Comparison of ENCODE assay signal across 14 cellular contexts in the genomic region with DNA sequence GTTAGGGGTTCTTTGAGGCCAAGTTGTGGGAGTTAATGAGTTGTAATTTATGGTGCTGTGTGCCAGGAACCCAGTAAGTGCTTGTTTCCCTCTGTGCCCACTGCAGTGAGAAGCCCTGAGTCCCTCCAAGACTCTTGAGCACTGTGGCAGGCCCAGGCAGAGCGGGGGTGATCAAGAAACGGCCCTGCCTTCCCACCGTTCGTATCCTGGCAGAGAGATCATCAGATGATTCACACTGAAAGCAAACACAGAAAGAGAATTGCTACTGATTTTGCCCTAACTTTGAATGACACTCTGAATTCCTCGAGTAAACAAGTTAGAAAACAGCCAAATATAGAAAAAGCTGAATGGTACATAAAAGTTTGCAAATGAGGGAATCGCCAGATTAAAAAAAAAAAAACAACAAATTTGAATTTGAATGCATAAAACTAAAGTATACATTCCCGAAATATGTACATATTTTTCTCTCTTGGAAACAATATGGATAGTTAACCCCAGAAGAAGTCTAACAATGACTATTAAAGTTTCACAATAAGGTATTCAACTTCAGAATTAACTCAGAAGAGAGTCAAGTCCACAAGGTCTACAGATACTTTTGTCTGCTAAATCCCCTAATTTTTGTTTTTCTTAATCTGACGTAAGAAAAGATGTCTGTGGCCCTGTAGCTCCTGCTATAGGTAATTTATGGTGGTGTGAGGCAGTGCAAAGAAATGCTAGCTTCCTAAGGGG.
DNase-seq lines count a peak whose midpoint lies in the region; ATAC-seq and TF ChIP-seq lines count a peak whose summit lies in the region.
"Had no signal": no experiment of that assay in that cellular context is flagged by ENCODE, and none has a peak within 500 bp of the region (broad histone marks: within the 10 kb centered on the region; RNA-seq: fewer than 3 reads in every experiment).

No MANE protein-coding gene starts in this region.

- H3K9me3 Mint-ChIP-seq in activated T-helper 1 cell treated with anti-CD3 and anti-CD28 coated beads, Interleukin-12 subunit alpha, Interleukin-12 subunit beta, Interleukin-2, Interleukin-4 antibody, amounts not matched to agents 30 ng/mL and 10 ng/mL and 1 ng/mL, durations not matched to agents 14 hours and 24 hours and 36 hours = peaks cover 8% of the 10 kb centered on the region
- H3K9me3 Mint-ChIP-seq in progenitor cell of endocrine pancreas (ENCODE audit: low read depth) = peaks cover 11% of the 10 kb centered on the region

- peaks cover 11% of the 10 kb centered on the region for H3K36me3 Mint-ChIP-seq in activated T-helper 1 cell treated with anti-CD3 and anti-CD28 coated beads, Interleukin-12 subunit alpha, Interleukin-12 subunit beta, Interleukin-2, Interleukin-4 antibody, amounts not matched to agents 30 ng/mL and 10 ng/mL and 1 ng/mL, durations not matched to agents 14 hours and 24 hours and 36 hours (ENCODE audit: low read depth)
- peaks cover 34% of the 10 kb centered on the region for H3K36me3 Mint-ChIP-seq in progenitor cell of endocrine pancreas (ENCODE audit: insufficient read depth)

- TF ChIP-seq CTCF in fibroblast of lung (conservative IDR thresholded peaks at IDR 0.05 in 1 of 2, IDR thresholded peaks at IDR 0.05 in 1 of 2; ENCODE audit: low read depth in 1 of 2, low read length in 2 of 2) = no peak
- no peak for TF ChIP-seq CTCF in progenitor cell of endocrine pancreas (IDR thresholded peaks at IDR 0.05; ENCODE audit: unreplicated experiment)

- H3K79me2 ChIP-seq in fibroblast of lung (ENCODE audit: control insufficient read depth, insufficient read depth, low read length) = peaks cover 13% of the 10 kb centered on the region

- H3K27me3 Mint-ChIP-seq in activated T-helper 1 cell treated with anti-CD3 and anti-CD28 coated beads, Interleukin-12 subunit alpha, Interleukin-12 subunit beta, Interleukin-2, Interleukin-4 antibody, amounts not matched to agents 30 ng/mL and 10 ng/mL and 1 ng/mL, durations not matched to agents 14 hours and 24 hours and 36 hours (ENCODE audit: insufficient read depth) = peaks cover 2% of the 10 kb centered on the region
- H3K27me3 Mint-ChIP-seq in progenitor cell of endocrine pancreas = no peaks in the 10 kb centered on the region

- no peaks in the 10 kb centered on the region for H3K9me3 ChIP-seq in fibroblast of lung (ENCODE audit: control insufficient read depth, insufficient read depth, low read depth, low read length)
- H3K9me3 ChIP-seq: tibial nerve had no signal

- peak; percentile 14 for DNase-seq in NCI-H82 (lab: John Stamatoyannopoulos, UW)
- DNase-seq in NCI-H82 treated with DMSO at 0.1 percent for 48 hours (lab: John Stamatoyannopoulos, UW; ENCODE audit: unreplicated experiment) = no peak
- peak; percentile 50 for DNase-seq in ELR (ENCODE audit: low read depth)
- DNase-seq in activated T-helper 1 cell treated with anti-CD3 and anti-CD28 coated beads, Interleukin-12 subunit alpha, Interleukin-12 subunit beta, Interleukin-2, Interleukin-4 antibody, amounts not matched to agents 30 ng/mL and 10 ng/mL and 1 ng/mL, durations not matched to agents 14 hours and 24 hours and 36 hours (ENCODE audit: low spot score) = no peak
- DNase-seq in fibroblast of lung (ENCODE audit: low read depth in 2 of 2) = peak in 1 of 2 donors; percentile 63
- DNase-seq in NCI-H2081 (lab: John Stamatoyannopoulos, UW) = no peak
- DNase-seq in progenitor cell of endocrine pancreas (ENCODE audit: low spot score, unreplicated experiment) = no peak
- DNase-seq: 8988T, left colon, NCI-H2107 had no signal

- no peak overlapping the region for H3K9ac ChIP-seq in fibroblast of lung (ENCODE audit: insufficient read depth, low read length)

- H3K4me1 ChIP-seq in fibroblast of lung (ENCODE audit: control insufficient read depth, extremely low read depth, insufficient read depth, low read length) = peaks cover 5% of the 10 kb centered on the region

- peaks cover 11% of the 10 kb centered on the region for H3K36me3 ChIP-seq in fibroblast of lung (ENCODE audit: control insufficient read depth, insufficient read depth, low read length)

- no peak overlapping the region for H2AFZ ChIP-seq in fibroblast of lung (ENCODE audit: low read length)

- H3K4me1 Mint-ChIP-seq in activated T-helper 1 cell treated with anti-CD3 and anti-CD28 coated beads, Interleukin-12 subunit alpha, Interleukin-12 subunit beta, Interleukin-2, Interleukin-4 antibody, amounts not matched to agents 30 ng/mL and 10 ng/mL and 1 ng/mL, durations not matched to agents 14 hours and 24 hours and 36 hours (ENCODE audit: low read depth) = peaks cover 31% of the 10 kb centered on the region
- peaks cover 7% of the 10 kb centered on the region for H3K4me1 Mint-ChIP-seq in progenitor cell of endocrine pancreas (ENCODE audit: low read depth)

- H4K20me1 ChIP-seq in fibroblast of lung (ENCODE audit: control insufficient read depth, extremely low read depth, insufficient read depth, low read length) = no peaks in the 10 kb centered on the region

- H3K27ac ChIP-seq in fibroblast of lung (ENCODE audit: insufficient read depth, low read length) = no peak overlapping the region

- no peaks in the 10 kb centered on the region for H3K27me3 ChIP-seq in fibroblast of lung (ENCODE audit: control insufficient read depth, insufficient read depth, low read length)
- H3K27me3 ChIP-seq: tibial nerve had no signal

- H3K27ac Mint-ChIP-seq in activated T-helper 1 cell treated with anti-CD3 and anti-CD28 coated beads, Interleukin-12 subunit alpha, Interleukin-12 subunit beta, Interleukin-2, Interleukin-4 antibody, amounts not matched to agents 30 ng/mL and 10 ng/mL and 1 ng/mL, durations not matched to agents 14 hours and 24 hours and 36 hours = peak overlapping the region; percentile 51
- no peak overlapping the region for H3K27ac Mint-ChIP-seq in progenitor cell of endocrine pancreas
- H3K27ac Mint-ChIP-seq: nephron had no signal

- intact Hi-C loops in activated T-helper 1 cell treated with anti-CD3 and anti-CD28 coated beads, Interleukin-12 subunit alpha, Interleukin-12 subunit beta, Interleukin-2, Interleukin-4 antibody, amounts not matched to agents 30 ng/mL and 10 ng/mL and 1 ng/mL, durations not matched to agents 14 hours and 24 hours and 36 hours (cut with micrococcal nuclease) = loop anchor here (1.0 to 5.0 kb wide), 2 partner anchors 11 to 36 kb away; no protein-coding TSS in a partner anchor

- ATAC-seq in HG02981 (IDR thresholded peaks at IDR 0.05; ENCODE audit: unreplicated experiment) = no peak
- ATAC-seq: left colon had no signal

- H3K4me2 ChIP-seq in fibroblast of lung (ENCODE audit: extremely low read depth, insufficient read depth, low read length) = peak overlapping the region; percentile 32
- H3K4me2 ChIP-seq: smooth muscle cell had no signal

- no peak overlapping the region for H3K4me3 ChIP-seq in fibroblast of lung (replicated peaks in 1 of 4; ENCODE audit: control extremely low read depth in 1 of 4, insufficient read depth in 1 of 4, low read depth in 3 of 4, low read length in 4 of 4)
- H3K4me3 ChIP-seq: smooth muscle cell, tibial nerve had no signal

- H3K4me3 Mint-ChIP-seq in activated T-helper 1 cell treated with anti-CD3 and anti-CD28 coated beads, Interleukin-12 subunit alpha, Interleukin-12 subunit beta, Interleukin-2, Interleukin-4 antibody, amounts not matched to agents 30 ng/mL and 10 ng/mL and 1 ng/mL, durations not matched to agents 14 hours and 24 hours and 36 hours = no peak overlapping the region
- no peak overlapping the region for H3K4me3 Mint-ChIP-seq in progenitor cell of endocrine pancreas (ENCODE audit: low read depth)

Comparison
In these comparisons a context has a peak if more than half of its experiments do, and no peak if none do; other contexts are left out.
1. DNase-seq: peak in NCI-H82 (single experiment) and ELR (single experiment); none in NCI-H82 treated with DMSO at 0.1 percent for 48 hours (single experiment), activated T-helper 1 cell treated with anti-CD3 and anti-CD28 coated beads, Interleukin-12 subunit alpha, Interleukin-12 subunit beta, Interleukin-2, Interleukin-4 antibody, amounts not matched to agents 30 ng/mL and 10 ng/mL and 1 ng/mL, durations not matched to agents 14 hours and 24 hours and 36 hours (single experiment), NCI-H2081 (0 of 2) and progenitor cell of endocrine pancreas (single experiment).